Comparison of ENCODE assay signal across 11 cellular contexts in the genomic region with DNA sequence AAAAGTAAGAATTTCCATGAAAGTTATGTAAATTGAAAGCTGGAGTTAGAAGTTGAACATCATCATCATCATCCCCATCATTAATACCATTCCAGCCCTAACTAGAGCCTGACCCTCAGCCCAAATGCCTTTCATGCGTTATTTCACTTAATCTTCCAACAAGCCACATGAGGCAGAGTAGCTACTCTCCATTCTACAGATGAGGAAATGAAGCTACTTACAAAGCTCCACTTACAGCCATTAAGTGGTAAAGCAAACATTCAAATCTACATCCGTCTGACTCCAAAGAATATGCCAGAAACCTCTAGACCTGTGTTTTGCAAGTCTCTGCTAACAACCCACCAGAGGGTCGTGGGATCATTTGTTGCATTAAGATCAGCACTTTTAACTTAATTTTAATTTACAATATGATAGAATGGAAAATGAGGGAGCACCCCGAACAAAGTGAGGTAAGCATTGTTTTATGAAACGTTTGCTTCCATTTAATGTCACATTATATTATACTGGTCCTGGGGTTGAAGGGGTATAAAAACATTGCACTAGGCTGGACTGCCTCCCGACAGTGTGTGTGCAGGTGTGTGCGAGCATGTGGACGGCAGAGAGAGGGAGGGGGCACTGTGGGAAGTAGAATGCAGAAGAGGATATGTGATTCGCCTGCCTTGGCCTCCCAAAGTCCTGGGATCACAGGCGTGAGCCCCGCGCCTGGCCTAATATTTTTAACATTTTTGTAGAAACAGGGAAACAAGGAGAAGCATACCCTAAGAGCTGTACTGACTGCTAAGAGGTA. TPM values are rescaled to one million over a fixed set of nuclear protein-coding genes. Genes with fewer than 3 reads are reported as not detected.
DNase-seq lines count a peak whose midpoint lies in the region; ATAC-seq and TF ChIP-seq lines count a peak whose summit lies in the region.
"Had no signal": no experiment of that assay in that cellular context is flagged by ENCODE, and none has a peak within 500 bp of the region (broad histone marks: within the 10 kb centered on the region; RNA-seq: fewer than 3 reads in every experiment).

No MANE protein-coding gene starts in this region.

- H3K9me3 ChIP-seq in BLaER1 treated with 17β-estradiol and CSF1 and Interleukin-3, amounts not matched to agents 10 nM and 100 nM (replicated peaks in 1 of 11): no peaks in the 10 kb centered on the region
- no peaks in the 10 kb centered on the region for H3K9me3 ChIP-seq in endodermal cell (ENCODE audit: control insufficient read depth, low read length)
- H3K9me3 ChIP-seq: heart right ventricle had no signal

- no peaks in the 10 kb centered on the region for H3K27me3 ChIP-seq in BLaER1 treated with 17β-estradiol and CSF1 and Interleukin-3, amounts not matched to agents 10 nM and 100 nM
- no peaks in the 10 kb centered on the region for H3K27me3 ChIP-seq in endodermal cell (ENCODE audit: control insufficient read depth, insufficient read depth, low read length, poor library complexity, severe bottlenecking)
- H3K27me3 ChIP-seq: heart right ventricle had no signal

- no peaks in the 10 kb centered on the region for H3K9me3 Mint-ChIP-seq in endodermal cell

- H3K27ac Mint-ChIP-seq in endodermal cell: peak overlapping the region; percentile 79

- H3K36me3 Mint-ChIP-seq in endodermal cell (ENCODE audit: low read depth): no peaks in the 10 kb centered on the region

- no peaks in the 10 kb centered on the region for H3K27me3 Mint-ChIP-seq in endodermal cell (ENCODE audit: insufficient read depth)

- peak overlapping the region in 10 of 11 experiments; percentile 1 to 76 (median 34); a peak in 16 of 22 replicates for H3K4me2 ChIP-seq in BLaER1 treated with 17β-estradiol and CSF1 and Interleukin-3, amounts not matched to agents 10 nM and 100 nM

- peaks cover 47% of the 10 kb centered on the region for H3K4me1 Mint-ChIP-seq in endodermal cell

- TF ChIP-seq CTCF in endodermal cell (conservative IDR thresholded peaks at IDR 0.05): no peak

- H3K27ac ChIP-seq in BLaER1 treated with 17β-estradiol and CSF1 and Interleukin-3, amounts not matched to agents 10 nM and 100 nM: 0 out of 22 replicates have a peak overlapping the region, but pooled peaks of 1 of the 11 experiments have one; percentile 12
- H3K27ac ChIP-seq in endodermal cell (ENCODE audit: low read depth, low read length): no peak overlapping the region

- no peak overlapping the region for H3K4me3 ChIP-seq in BLaER1 treated with 17β-estradiol and CSF1 and Interleukin-3, amounts not matched to agents 10 nM and 100 nM
- no peak overlapping the region for H3K4me3 ChIP-seq in endodermal cell (ENCODE audit: low read length)
- H3K4me3 ChIP-seq: heart right ventricle had no signal

- no peak overlapping the region for H3K9ac ChIP-seq in BLaER1 treated with 17β-estradiol and CSF1 and Interleukin-3, amounts not matched to agents 10 nM and 100 nM
- H3K9ac ChIP-seq in endodermal cell (ENCODE audit: extremely low read depth, low read length, poor library complexity, severe bottlenecking): no peak overlapping the region

- no peak overlapping the region for H3K4me3 Mint-ChIP-seq in endodermal cell

- WGBS in endodermal cell (ENCODE audit: insufficient coverage in 1 of 2, insufficient read length in 1 of 2), 2 experiments: 81 to 92% methylated on average over 7 to 12 of the region's 12 CpGs

- peaks cover 8 to 97% (median 74%) of the 10 kb centered on the region in 11 experiments; a peak in 20 of 22 replicates for H4K20me1 ChIP-seq in BLaER1 treated with 17β-estradiol and CSF1 and Interleukin-3, amounts not matched to agents 10 nM and 100 nM

- ATAC-seq in GM21576 (IDR thresholded peaks at IDR 0.05; ENCODE audit: unreplicated experiment) (peak; percentile 47), GM18498 (IDR thresholded peaks at IDR 0.05; ENCODE audit: unreplicated experiment) (no peak), HG02759 (IDR thresholded peaks at IDR 0.05; ENCODE audit: unreplicated experiment) (no peak)
- no peak for ATAC-seq in activated CD4-positive, CD25-positive, alpha-beta regulatory T cell treated with anti-CD3 and anti-CD28 coated beads, Interleukin-2, amount 50 U/mL, for 24 hours

- H3K4me1 ChIP-seq in BLaER1 treated with 17β-estradiol and CSF1 and Interleukin-3, amounts not matched to agents 10 nM and 100 nM: peaks cover 23 to 49% (median 41%) of the 10 kb centered on the region in 10 experiments; a peak in 19 of 20 replicates
- peaks cover 2% of the 10 kb centered on the region for H3K4me1 ChIP-seq in endodermal cell (ENCODE audit: control insufficient read depth, insufficient read depth, low read length)

- peak; percentile 64 for DNase-seq in NCI-H510A treated with DMSO at 0.1 percent for 48 hours (lab: John Stamatoyannopoulos, UW)
- no peak for DNase-seq in endodermal cell
- DNase-seq in NCI-H1048 (lab: John Stamatoyannopoulos, UW): no peak
- DNase-seq: activated CD4-positive, alpha-beta T cell treated with anti-CD3 and anti-CD28 coated beads, Interleukin-2, amount 50 U/mL, for 1 hour; central memory CD4-positive, alpha-beta T cell; heart right ventricle had no signal

- peaks cover 2 to 29% (median 19%) of the 10 kb centered on the region in 11 experiments; a peak in 18 of 22 replicates for H3K36me3 ChIP-seq in BLaER1 treated with 17β-estradiol and CSF1 and Interleukin-3, amounts not matched to agents 10 nM and 100 nM
- H3K36me3 ChIP-seq in endodermal cell (ENCODE audit: control insufficient read depth, insufficient read depth, low read length): no peaks in the 10 kb centered on the region

RNA-seq across cellular contexts. Expression of a gene that starts 36.2 kb away (rescaled TPM):
- 10 to 100 TPM; 17.3 to 24.6 TPM for total RNA-seq in endodermal cell
- 9.1 TPM for polyA plus RNA-seq in endodermal cell (2013, experiment 1 of 2)
- 9.0 TPM for polyA plus RNA-seq in endodermal cell (2013, experiment 2 of 2)
